ENCODE assay signal across 8 cellular contexts in genomic region chrX:129769467-129770154, GRCh38. TPM values are rescaled to one million over a fixed set of nuclear protein-coding genes. Genes with fewer than 3 reads are reported as not detected.
DNase-seq lines count a peak whose midpoint lies in the region; ATAC-seq, FAIRE-seq and TF ChIP-seq lines count a peak whose summit lies in the region.

No MANE protein-coding gene starts in this region.

- no peaks in the 10 kb centered on the region for H3K27me3 ChIP-seq in breast epithelium

- no peak for FAIRE-seq in D721Med (lab: Jason Lieb, UNC)

- no peak overlapping the region for H3K27ac ChIP-seq in breast epithelium

- no peaks in the 10 kb centered on the region for H3K4me1 ChIP-seq in breast epithelium

- TF ChIP-seq CTCF in breast epithelium (IDR thresholded peaks at IDR 0.05): no peak
- no peak for TF ChIP-seq CTCF in D721Med (IDR thresholded peaks at IDR 0.05; ENCODE audit: insufficient read depth, missing control alignments)

- H3K9me3 ChIP-seq in breast epithelium: no peaks in the 10 kb centered on the region

- no peak for TF ChIP-seq POLR2A in breast epithelium (IDR thresholded peaks at IDR 0.05)

- intact Hi-C loops in breast epithelium (cut with DNase I; ENCODE audit: low total_unique reads): no loop called here

- no peak overlapping the region for H3K4me3 ChIP-seq in breast epithelium

- peak; percentile 66 for DNase-seq in activated CD4-positive, alpha-beta T cell treated with anti-CD3 and anti-CD28 coated beads, Interleukin-2, amount 50 U/mL, for 1 hour
- DNase-seq in mucosa of gallbladder (ENCODE audit: low spot score) (peak; percentile 40), breast epithelium (ENCODE audit: low spot score in 2 of 2) (no peak), islet precursor cell (no peak), D721Med (ENCODE audit: insufficient read length, low spot score) (no peak), NCI-H2029 treated with DMSO at 0.1 percent for 48 hours (lab: John Stamatoyannopoulos, UW) (no peak)

- peak; percentile 42 for ATAC-seq in GM18909 (IDR thresholded peaks at IDR 0.05; ENCODE audit: poor library complexity, unreplicated experiment)
- ATAC-seq in HG03135 (IDR thresholded peaks at IDR 0.05; ENCODE audit: unreplicated experiment): peak; percentile 43

- no peaks in the 10 kb centered on the region for H3K36me3 ChIP-seq in breast epithelium

RNA-seq across cellular contexts. Expression of gene SASH3, which starts 10.1 kb away (rescaled TPM):
- total RNA-seq in mucosa of gallbladder (13.6 TPM), breast epithelium (10 to 100 TPM in 1 of 3 donors, 1 to 10 TPM in 2; 6.6 to 18.7 (median 10.0) TPM)

RNA-seq across cellular contexts. Expression of gene XPNPEP2, which starts 30.8 kb away (rescaled TPM):
- total RNA-seq in mucosa of gallbladder (2.0 TPM), breast epithelium (10 to 100 TPM in 1 of 3 donors, 1 to 10 TPM in 1, under 1 TPM in 1; 0.44 to 12.8 (median 3.9) TPM)

Comparison
In these comparisons a context has a peak if more than half of its experiments do, and no peak if none do; other contexts are left out.
1. DNase-seq: peak in activated CD4-positive, alpha-beta T cell treated with anti-CD3 and anti-CD28 coated beads, Interleukin-2, amount 50 U/mL, for 1 hour (single experiment) and mucosa of gallbladder (single experiment); none in breast epithelium (0 of 2), islet precursor cell (single experiment), D721Med (single experiment) and NCI-H2029 treated with DMSO at 0.1 percent for 48 hours (single experiment).